Comparison of ENCODE assay signal across 8 cellular contexts in genomic region chr19:11035441-11036377, GRCh38. TPM values are rescaled to one million over a fixed set of nuclear protein-coding genes. Genes with fewer than 3 reads are reported as not detected.
DNase-seq lines count a peak whose midpoint lies in the region; ATAC-seq lines count a peak whose summit lies in the region.

No MANE protein-coding gene starts in this region.

- H3K9me3 ChIP-seq in subcutaneous abdominal adipose tissue (ENCODE audit: control insufficient read depth in 5 of 5, low read length in 5 of 5) = no peaks in the 10 kb centered on the region

- H3K4me3 Mint-ChIP-seq in activated T-helper 1 cell treated with anti-CD3 and anti-CD28 coated beads, Interleukin-12 subunit alpha, Interleukin-12 subunit beta, Interleukin-2, Interleukin-4 antibody, amounts not matched to agents 30 ng/mL and 10 ng/mL and 1 ng/mL, durations not matched to agents 14 hours and 24 hours and 36 hours = no peak overlapping the region

- peak; percentile 66 for DNase-seq in Caki2 (ENCODE audit: low read depth)
- peak; percentile 97 for DNase-seq in LHCN-M2 (ENCODE audit: low read depth)
- DNase-seq in RPMI7951 (ENCODE audit: low read depth) = peak; percentile 84
- DNase-seq in activated T-helper 1 cell treated with anti-CD3 and anti-CD28 coated beads, Interleukin-12 subunit alpha, Interleukin-12 subunit beta, Interleukin-2, Interleukin-4 antibody, amounts not matched to agents 30 ng/mL and 10 ng/mL and 1 ng/mL, durations not matched to agents 14 hours and 24 hours and 36 hours (ENCODE audit: low spot score) = peak; percentile 74
- peak; percentile 83 for DNase-seq in fibroblast of the conjunctiva (ENCODE audit: low read depth)
- peak in 52 of 56 donors; percentile 3 to 82 (median 40) for DNase-seq in nucleus accumbens (lab: John Stamatoyannopoulos, UW)

- no peaks in the 10 kb centered on the region for H3K9me3 Mint-ChIP-seq in activated T-helper 1 cell treated with anti-CD3 and anti-CD28 coated beads, Interleukin-12 subunit alpha, Interleukin-12 subunit beta, Interleukin-2, Interleukin-4 antibody, amounts not matched to agents 30 ng/mL and 10 ng/mL and 1 ng/mL, durations not matched to agents 14 hours and 24 hours and 36 hours

- H3K4me1 ChIP-seq in subcutaneous abdominal adipose tissue (ENCODE audit: control insufficient read depth in 5 of 5, insufficient read depth in 5 of 5, low read length in 5 of 5) = peaks cover 2 to 10% (median 7%) of the 10 kb centered on the region in 5 donors

- H3K36me3 Mint-ChIP-seq in activated T-helper 1 cell treated with anti-CD3 and anti-CD28 coated beads, Interleukin-12 subunit alpha, Interleukin-12 subunit beta, Interleukin-2, Interleukin-4 antibody, amounts not matched to agents 30 ng/mL and 10 ng/mL and 1 ng/mL, durations not matched to agents 14 hours and 24 hours and 36 hours (ENCODE audit: low read depth) = peaks cover 40% of the 10 kb centered on the region

- in situ Hi-C loops in Caki2 (cut with HindIII; ENCODE audit: low pct_unique_long_range_greater_than_20kb, low sequenced_read_pairs) = no loop called here

- no peaks in the 10 kb centered on the region for H3K27me3 ChIP-seq in subcutaneous abdominal adipose tissue (ENCODE audit: control insufficient read depth in 5 of 5, insufficient read depth in 4 of 5, low read length in 5 of 5)

- no peak overlapping the region for H3K4me3 ChIP-seq in subcutaneous abdominal adipose tissue (ENCODE audit: low read depth in 1 of 5, low read length in 5 of 5)

- no peaks in the 10 kb centered on the region for H3K4me1 Mint-ChIP-seq in activated T-helper 1 cell treated with anti-CD3 and anti-CD28 coated beads, Interleukin-12 subunit alpha, Interleukin-12 subunit beta, Interleukin-2, Interleukin-4 antibody, amounts not matched to agents 30 ng/mL and 10 ng/mL and 1 ng/mL, durations not matched to agents 14 hours and 24 hours and 36 hours (ENCODE audit: low read depth)

- no peak overlapping the region for H3K9ac ChIP-seq in subcutaneous abdominal adipose tissue (ENCODE audit: low read length in 5 of 5)

- ATAC-seq in GM21390 (IDR thresholded peaks at IDR 0.05; ENCODE audit: unreplicated experiment) = peak; percentile 70

- H3K27me3 Mint-ChIP-seq in activated T-helper 1 cell treated with anti-CD3 and anti-CD28 coated beads, Interleukin-12 subunit alpha, Interleukin-12 subunit beta, Interleukin-2, Interleukin-4 antibody, amounts not matched to agents 30 ng/mL and 10 ng/mL and 1 ng/mL, durations not matched to agents 14 hours and 24 hours and 36 hours (ENCODE audit: insufficient read depth) = no peaks in the 10 kb centered on the region

- intact Hi-C loops in activated T-helper 1 cell treated with anti-CD3 and anti-CD28 coated beads, Interleukin-12 subunit alpha, Interleukin-12 subunit beta, Interleukin-2, Interleukin-4 antibody, amounts not matched to agents 30 ng/mL and 10 ng/mL and 1 ng/mL, durations not matched to agents 14 hours and 24 hours and 36 hours (cut with micrococcal nuclease) = loop anchor here (1.0 to 2.0 kb wide), 5 partner anchors 54 to 169 kb away; partner anchors contain the start of gene LDLR

- H3K27ac ChIP-seq in subcutaneous abdominal adipose tissue (ENCODE audit: low read depth, low read length) = peak overlapping the region; percentile 23

- peaks cover 0 to 77% (median 59%) of the 10 kb centered on the region in 5 donors for H3K36me3 ChIP-seq in subcutaneous abdominal adipose tissue (ENCODE audit: control insufficient read depth in 5 of 5, insufficient read depth in 5 of 5, low read length in 5 of 5)

- H3K27ac Mint-ChIP-seq in activated T-helper 1 cell treated with anti-CD3 and anti-CD28 coated beads, Interleukin-12 subunit alpha, Interleukin-12 subunit beta, Interleukin-2, Interleukin-4 antibody, amounts not matched to agents 30 ng/mL and 10 ng/mL and 1 ng/mL, durations not matched to agents 14 hours and 24 hours and 36 hours = no peak overlapping the region

RNA-seq across cellular contexts. Expression of gene LDLR, which starts 53.6 kb away (rescaled TPM):
- total RNA-seq in Caki2 (2014; rRNA removed; shearing (Covaris generic); ENCODE audit: low replicate concordance) = 43.3 and 54.3 TPM in 2 replicates
- 48.3 and 64.4 TPM in 2 replicates for total RNA-seq in LHCN-M2 (2014; rRNA removed)
- polyA plus RNA-seq in LHCN-M2 (2012) = 32.2 TPM
- total RNA-seq in RPMI7951 (2014; rRNA removed; shearing (Covaris generic)) = 44.0 and 46.7 TPM in 2 replicates
- total RNA-seq in activated T-helper 1 cell treated with anti-CD3 and anti-CD28 coated beads, Interleukin-12 subunit alpha, Interleukin-12 subunit beta, Interleukin-2, Interleukin-4 antibody, amounts not matched to agents 30 ng/mL and 10 ng/mL and 1 ng/mL, durations not matched to agents 14 hours and 24 hours and 36 hours = 115 and 117 TPM in 2 replicates

Comparison
In these comparisons a context has a peak if more than half of its experiments do, and no peak if none do; other contexts are left out.
1. DNase-seq: peak in every context shown above with its lines; median percentile 97 in LHCN-M2; 84 in RPMI7951; 83 in fibroblast of the conjunctiva; 74 in activated T-helper 1 cell treated with anti-CD3 and anti-CD28 coated beads, Interleukin-12 subunit alpha, Interleukin-12 subunit beta, Interleukin-2, Interleukin-4 antibody, amounts not matched to agents 30 ng/mL and 10 ng/mL and 1 ng/mL, durations not matched to agents 14 hours and 24 hours and 36 hours; 66 in Caki2; 40 in nucleus accumbens.